In the genomic region with DNA sequence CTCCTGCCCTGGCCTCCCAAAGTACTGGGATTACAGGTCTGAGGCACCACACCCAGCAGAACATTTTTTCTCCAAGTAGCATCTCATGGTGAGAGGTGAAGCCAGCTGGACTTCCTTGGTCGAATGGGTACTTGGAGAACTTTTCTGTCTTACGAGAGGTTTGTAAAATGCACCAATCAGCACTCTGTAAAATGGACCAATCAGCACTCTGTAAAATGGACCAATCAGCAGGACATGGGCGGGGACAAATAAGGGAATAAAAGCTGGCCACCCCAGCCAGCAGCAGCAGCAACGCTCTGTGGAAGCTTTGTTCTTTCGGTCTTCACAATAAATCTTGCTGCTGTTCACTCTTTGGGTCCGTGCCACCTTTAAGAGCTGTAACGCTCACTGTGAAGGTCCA, we compare ENCODE assay signal across 2 cellular contexts. TPM values are rescaled to one million over a fixed set of nuclear protein-coding genes. Genes with fewer than 3 reads are reported as not detected.
"Had no signal": no experiment of that assay in that cellular context is flagged by ENCODE, and none has a peak within 500 bp of the region (broad histone marks: within the 10 kb centered on the region; RNA-seq: fewer than 3 reads in every experiment).

No MANE protein-coding gene starts in this region.

RNA-seq across cellular contexts. Expression of a gene that starts 21.9 kb away (rescaled TPM):
- total RNA-seq: HT-29, RPMI7951 had no signal
